In the genomic region with DNA sequence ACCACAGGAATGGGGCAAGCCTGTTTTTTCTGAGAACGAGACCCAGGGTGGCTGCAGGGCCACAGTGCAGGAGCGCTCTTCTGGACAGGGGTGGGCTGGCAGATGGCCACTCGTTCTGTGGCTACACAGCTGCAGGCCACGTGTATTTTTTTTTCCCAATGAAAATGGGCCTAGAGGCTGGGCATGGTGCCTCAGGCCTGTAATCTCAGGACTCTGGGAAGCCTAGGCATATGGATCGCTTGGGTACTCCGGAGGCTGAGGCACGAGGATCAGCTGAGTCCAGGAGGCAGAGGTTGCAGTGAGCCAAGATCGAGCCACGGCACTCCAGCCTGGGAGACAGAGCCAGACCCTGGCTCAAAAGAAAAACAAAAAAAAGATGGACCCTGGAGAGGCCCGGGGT, we compare ENCODE assay signal across 8 cellular contexts. TPM values are rescaled to one million over a fixed set of nuclear protein-coding genes. Genes with fewer than 3 reads are reported as not detected.
DNase-seq lines count a peak whose midpoint lies in the region; ATAC-seq and TF ChIP-seq lines count a peak whose summit lies in the region.

No MANE protein-coding gene starts in this region.

- H3K27me3 Mint-ChIP-seq in CD14-positive monocyte (ENCODE audit: low read depth in 3 of 3) (peaks cover 0 to 1% (median 0%) of the 10 kb centered on the region in 3 donors), nephron progenitor cell (ENCODE audit: low read depth, poor library complexity) (peaks cover 14% of the 10 kb centered on the region)

- H3K36me3 Mint-ChIP-seq in CD14-positive monocyte = peaks cover 42 to 75% of the 10 kb centered on the region in 2 donors
- H3K36me3 Mint-ChIP-seq in nephron progenitor cell (ENCODE audit: low read depth) = peaks cover 12% of the 10 kb centered on the region

- H3K27ac Mint-ChIP-seq in CD14-positive monocyte (peak overlapping the region in 3 of 7 donors; percentile 22 to 80 (median 50)), nephron progenitor cell (no peak overlapping the region)

- TF ChIP-seq CTCF in CD14-positive monocyte (IDR thresholded peaks at IDR 0.05) (no peak), nephron progenitor cell (IDR thresholded peaks at IDR 0.05) (no peak)

- DNase-seq in CD14-positive monocyte (ENCODE audit: low spot score) = no peak
- no peak for DNase-seq in nephron progenitor cell
- DNase-seq in NCI-H128 (lab: John Stamatoyannopoulos, UW; ENCODE audit: unreplicated experiment) = no peak
- no peak for DNase-seq in COR-L47 (lab: John Stamatoyannopoulos, UW)

- ATAC-seq in HG03135 (IDR thresholded peaks at IDR 0.05; ENCODE audit: unreplicated experiment) (peak; percentile 8), HG02981 (IDR thresholded peaks at IDR 0.05; ENCODE audit: unreplicated experiment) (no peak), HG02798 (IDR thresholded peaks at IDR 0.05; ENCODE audit: poor library complexity, unreplicated experiment) (no peak)

- H3K4me3 Mint-ChIP-seq in CD14-positive monocyte (peak overlapping the region; percentile 62 to 73), nephron progenitor cell (peak overlapping the region; percentile 81)

- peak overlapping the region; percentile 49 for H3K27ac ChIP-seq in cingulate gyrus (ENCODE audit: low read depth, low read length)

- intact Hi-C loops in CD14-positive monocyte (cut with micrococcal nuclease) = no loop called here

- H3K9me3 Mint-ChIP-seq in CD14-positive monocyte = no peaks in the 10 kb centered on the region
- H3K9me3 Mint-ChIP-seq in nephron progenitor cell = no peaks in the 10 kb centered on the region

- H3K4me1 Mint-ChIP-seq in CD14-positive monocyte (peaks cover 8% of the 10 kb centered on the region), nephron progenitor cell (peaks cover 10% of the 10 kb centered on the region)

RNA-seq across cellular contexts. Expression of a gene that starts 6.8 kb away (rescaled TPM):
- 1 to 10 TPM; 1.2 to 2.2 TPM for polyA plus RNA-seq in CD14-positive monocyte

RNA-seq across cellular contexts. Expression of a gene that starts 12.8 kb away (rescaled TPM):
- polyA plus RNA-seq in CD14-positive monocyte = 10 to 100 TPM; 35.3 to 48.8 TPM

RNA-seq across cellular contexts. Expression of a gene that starts 23.1 kb away (rescaled TPM):
- not detected for polyA plus RNA-seq in CD14-positive monocyte

RNA-seq across cellular contexts. Expression of a gene that starts 36.6 kb away (rescaled TPM):
- not detected for polyA plus RNA-seq in CD14-positive monocyte

RNA-seq across cellular contexts. Expression of a gene that starts 56.0 kb away (rescaled TPM):
- 10 to 100 TPM; 74.7 to 82.5 TPM for polyA plus RNA-seq in CD14-positive monocyte
